In the genomic region with DNA sequence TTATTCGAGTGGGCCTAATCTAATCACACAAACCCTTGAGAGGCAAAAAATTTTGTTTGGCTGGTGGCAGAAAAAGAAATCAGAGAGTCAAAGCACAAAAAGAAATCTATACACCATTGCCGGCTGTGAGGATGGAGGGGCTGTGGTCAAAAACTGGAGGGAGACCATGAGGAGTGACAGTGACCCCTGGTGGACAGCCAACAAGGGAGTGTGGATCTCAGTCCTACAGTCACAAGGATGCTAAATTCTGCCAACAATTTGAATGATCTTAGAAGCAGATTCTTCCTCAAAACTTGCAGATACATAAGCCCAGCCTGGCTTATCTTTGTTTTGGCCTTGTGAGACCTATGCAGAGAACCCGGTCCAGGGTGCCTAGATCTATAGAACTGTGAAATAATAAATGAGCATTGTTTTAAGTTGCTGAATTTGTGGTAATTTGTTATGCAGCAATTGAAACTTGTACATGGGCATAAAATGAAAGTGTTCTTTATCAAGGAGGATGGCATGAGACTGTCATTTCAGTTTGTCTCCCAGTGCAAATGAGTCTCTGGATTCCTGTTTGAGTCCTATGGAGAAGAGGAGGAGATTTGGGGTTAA, we compare ENCODE assay signal across 8 cellular contexts.
A peak's percentile ranks its signal among the peaks of the same experiment; 100 is the strongest.
DNase-seq lines count a peak whose midpoint lies in the region; ATAC-seq and TF ChIP-seq lines count a peak whose summit lies in the region.

No MANE protein-coding gene starts in this region.

- H3K27ac ChIP-seq in foreskin keratinocyte: no peak overlapping the region

- peak; percentile 69 for TF ChIP-seq CTCF in foreskin keratinocyte (conservative IDR thresholded peaks at IDR 0.05)

- ATAC-seq in GM21825 (IDR thresholded peaks at IDR 0.05; ENCODE audit: unreplicated experiment) (peak; percentile 75), foreskin keratinocyte (peak; percentile 73)
- peak; percentile 48 to 59 for ATAC-seq in stimulated activated naive B cell treated with anti-CD40 and anti-IgM and Interleukin-4, amounts not matched to agents 10 μg/mL and 1 μg/mL and 100 μg/mL, for 72 hours (replicated peaks)

- no peaks in the 10 kb centered on the region for H3K4me1 ChIP-seq in foreskin keratinocyte

- H3K9me3 ChIP-seq in MG63: no peaks in the 10 kb centered on the region

- no peaks in the 10 kb centered on the region for H3K36me3 ChIP-seq in MG63

- H3K27ac Mint-ChIP-seq in activated CD4-positive, alpha-beta T cell treated with anti-CD3 and anti-CD28 coated beads, Interleukin-2, amount 10 ng/mL, durations not matched to agents 24 days and 14 days: no peak overlapping the region
- H3K27ac Mint-ChIP-seq in stimulated activated naive B cell treated with anti-CD40 and anti-IgM and Interleukin-4, amounts not matched to agents 10 μg/mL and 1 μg/mL and 100 μg/mL, for 72 hours: no peak overlapping the region

- H3K4me3 Mint-ChIP-seq in activated CD4-positive, alpha-beta T cell treated with anti-CD3 and anti-CD28 coated beads, Interleukin-2, amount 10 ng/mL, durations not matched to agents 24 days and 14 days: no peak overlapping the region
- H3K4me3 Mint-ChIP-seq in stimulated activated naive B cell treated with anti-CD40 and anti-IgM and Interleukin-4, amounts not matched to agents 10 μg/mL and 1 μg/mL and 100 μg/mL, for 72 hours: no peak overlapping the region

- intact Hi-C loops in activated CD4-positive, alpha-beta T cell treated with anti-CD3 and anti-CD28 coated beads, Interleukin-2, amount 10 ng/mL, durations not matched to agents 24 days and 14 days (cut with micrococcal nuclease): loop anchor here (5.0 kb wide), 2 partner anchors 976 to 991 kb away; no protein-coding TSS in a partner anchor

- no peaks in the 10 kb centered on the region for H3K27me3 Mint-ChIP-seq in activated CD4-positive, alpha-beta T cell treated with anti-CD3 and anti-CD28 coated beads, Interleukin-2, amount 10 ng/mL, durations not matched to agents 24 days and 14 days
- H3K27me3 Mint-ChIP-seq in stimulated activated naive B cell treated with anti-CD40 and anti-IgM and Interleukin-4, amounts not matched to agents 10 μg/mL and 1 μg/mL and 100 μg/mL, for 72 hours: peaks cover 0 to 9% of the 10 kb centered on the region in 2 donors

- H3K27me3 ChIP-seq in MG63 (no peaks in the 10 kb centered on the region), foreskin keratinocyte (no peaks in the 10 kb centered on the region)

- H3K4me3 ChIP-seq in MG63: no peak overlapping the region

- H3K4me1 Mint-ChIP-seq in activated CD4-positive, alpha-beta T cell treated with anti-CD3 and anti-CD28 coated beads, Interleukin-2, amount 10 ng/mL, durations not matched to agents 24 days and 14 days: no peaks in the 10 kb centered on the region
- no peaks in the 10 kb centered on the region for H3K4me1 Mint-ChIP-seq in stimulated activated naive B cell treated with anti-CD40 and anti-IgM and Interleukin-4, amounts not matched to agents 10 μg/mL and 1 μg/mL and 100 μg/mL, for 72 hours

- DNase-seq in NCI-H345 (lab: John Stamatoyannopoulos, UW): peak; percentile 1
- DNase-seq in NCI-H345 treated with DMSO at 0.1 percent for 48 hours (lab: John Stamatoyannopoulos, UW; ENCODE audit: unreplicated experiment): no peak
- peak; percentile 31 for DNase-seq in MG63
- peak; percentile 71 for DNase-seq in activated CD4-positive, alpha-beta T cell treated with anti-CD3 and anti-CD28 coated beads, Interleukin-2, amount 10 ng/mL, durations not matched to agents 24 days and 14 days
- peak in 1 of 2 donors; percentile 17 for DNase-seq in foreskin keratinocyte
- DNase-seq in stimulated activated naive B cell treated with anti-CD40 and anti-IgM and Interleukin-4, amounts not matched to agents 10 μg/mL and 1 μg/mL and 100 μg/mL, for 72 hours: no peak
- no peak for DNase-seq in NK-92 (lab: John Stamatoyannopoulos, UW; ENCODE audit: unreplicated experiment)

- H3K36me3 Mint-ChIP-seq in activated CD4-positive, alpha-beta T cell treated with anti-CD3 and anti-CD28 coated beads, Interleukin-2, amount 10 ng/mL, durations not matched to agents 24 days and 14 days (ENCODE audit: low read depth): no peaks in the 10 kb centered on the region
- H3K36me3 Mint-ChIP-seq in stimulated activated naive B cell treated with anti-CD40 and anti-IgM and Interleukin-4, amounts not matched to agents 10 μg/mL and 1 μg/mL and 100 μg/mL, for 72 hours: no peaks in the 10 kb centered on the region

- no peaks in the 10 kb centered on the region for H3K9me3 Mint-ChIP-seq in activated CD4-positive, alpha-beta T cell treated with anti-CD3 and anti-CD28 coated beads, Interleukin-2, amount 10 ng/mL, durations not matched to agents 24 days and 14 days
- H3K9me3 Mint-ChIP-seq in stimulated activated naive B cell treated with anti-CD40 and anti-IgM and Interleukin-4, amounts not matched to agents 10 μg/mL and 1 μg/mL and 100 μg/mL, for 72 hours: no peaks in the 10 kb centered on the region

Comparison
In these comparisons a context has a peak if more than half of its experiments do, and no peak if none do; other contexts are left out.
1. DNase-seq: peak in NCI-H345 (single experiment), MG63 (single experiment) and activated CD4-positive, alpha-beta T cell treated with anti-CD3 and anti-CD28 coated beads, Interleukin-2, amount 10 ng/mL, durations not matched to agents 24 days and 14 days (single experiment); none in NCI-H345 treated with DMSO at 0.1 percent for 48 hours (single experiment), stimulated activated naive B cell treated with anti-CD40 and anti-IgM and Interleukin-4, amounts not matched to agents 10 μg/mL and 1 μg/mL and 100 μg/mL, for 72 hours (single experiment) and NK-92 (single experiment).
2. Peak in every context shown above with its lines, with median percentiles within 50 percentile points of each other: ATAC-seq.